In the genomic region with DNA sequence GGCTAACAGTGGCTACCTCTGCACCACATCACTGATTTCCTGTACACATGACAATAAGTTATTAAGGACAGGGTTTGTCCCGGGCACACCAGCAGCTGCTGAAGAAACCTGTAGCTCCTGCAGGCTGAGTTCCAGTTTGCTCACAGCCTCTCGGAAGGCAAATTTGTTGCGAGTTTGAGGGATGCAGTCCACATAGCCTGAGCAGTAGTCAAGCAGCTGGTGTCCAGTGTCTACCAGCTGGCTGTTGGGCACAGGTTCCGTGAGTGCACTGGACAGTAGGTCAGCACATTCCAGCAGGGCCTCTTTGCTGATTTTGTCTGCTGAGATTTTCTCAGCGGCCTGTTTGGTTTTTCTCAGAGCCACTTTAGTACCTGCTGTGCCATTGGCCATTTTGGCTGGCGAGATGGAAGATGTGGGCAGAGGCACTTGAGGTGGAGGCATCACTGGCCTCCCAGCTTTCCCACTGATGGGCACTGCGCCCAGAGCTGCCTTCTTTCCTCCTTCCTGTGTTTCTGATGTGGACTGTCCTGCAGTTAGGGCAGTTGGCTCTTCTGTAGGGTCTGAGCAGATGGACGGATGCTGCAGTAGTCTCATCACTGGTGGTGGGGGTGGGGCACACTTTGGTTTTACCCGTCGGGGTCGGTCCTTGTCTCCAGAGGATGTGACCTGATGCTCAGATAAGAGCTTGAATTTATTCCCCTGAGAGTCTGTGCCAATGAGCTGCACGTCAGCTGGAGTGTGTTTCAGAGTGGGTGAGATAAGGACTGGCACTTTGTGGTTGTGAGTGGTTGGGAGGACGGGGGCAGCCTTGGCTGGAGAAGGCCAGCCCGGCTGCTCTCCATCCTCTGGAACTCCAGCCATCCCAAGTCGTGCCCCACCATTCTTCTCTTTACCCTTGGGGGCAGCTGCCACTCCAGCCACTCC, we compare ENCODE assay signal across 23 cellular contexts. TPM values are rescaled to one million over a fixed set of nuclear protein-coding genes. Genes with fewer than 3 reads are reported as not detected.
A peak's percentile ranks its signal among the peaks of the same experiment; 100 is the strongest.
DNase-seq lines count a peak whose midpoint lies in the region; ATAC-seq, FAIRE-seq and TF ChIP-seq lines count a peak whose summit lies in the region.
"Had no signal": no experiment of that assay in that cellular context is flagged by ENCODE, and none has a peak within 500 bp of the region (broad histone marks: within the 10 kb centered on the region; RNA-seq: fewer than 3 reads in every experiment).

No MANE protein-coding gene starts in this region.

- H3K9me3 ChIP-seq in Loucy (ENCODE audit: insufficient read depth, low read depth, low read length) (no peaks in the 10 kb centered on the region), endothelial cell of umbilical vein (replicated peaks; ENCODE audit: control insufficient read depth, insufficient read depth, low read length) (no peaks in the 10 kb centered on the region), Peyer's patch (no peaks in the 10 kb centered on the region)
- H3K9me3 ChIP-seq: ovary, thoracic aorta had no signal

- intact Hi-C loops in endothelial cell of umbilical vein (cut with micrococcal nuclease): no loop called here

- POLR2A ChIA-PET in endothelial cell of umbilical vein (lab: Charles Lee): no interaction called here

- peaks cover 31% of the 10 kb centered on the region for H3K36me3 Mint-ChIP-seq in nephron progenitor cell (ENCODE audit: low read depth)

- H3K4me1 Mint-ChIP-seq in nephron progenitor cell: no peaks in the 10 kb centered on the region
- H3K4me1 Mint-ChIP-seq: activated CD4-positive, alpha-beta T cell treated with anti-CD3 and anti-CD28 coated beads, Interleukin-2, amount 10 ng/mL, durations not matched to agents 7 days and 5 days; activated naive CD4-positive, alpha-beta T cell treated with anti-CD3 and anti-CD28 coated beads, Interleukin-2, amount 50 U/mL, for 24 hours; CD14-positive monocyte; natural killer cell had no signal

- H2AFZ ChIP-seq in Loucy (ENCODE audit: low read length): no peak overlapping the region
- H2AFZ ChIP-seq in endothelial cell of umbilical vein (ENCODE audit: low read depth, low read length): no peak overlapping the region

- no peak for ATAC-seq in HG03045 (IDR thresholded peaks at IDR 0.05; ENCODE audit: unreplicated experiment)

- no peak for TF ChIP-seq POLR2A in endothelial cell of umbilical vein (IDR thresholded peaks at IDR 0.05; ENCODE audit: low read depth, low read length)
- TF ChIP-seq POLR2A in Peyer's patch (IDR thresholded peaks at IDR 0.05): no peak

- H3K9me2 ChIP-seq in Loucy (replicated peaks; ENCODE audit: low read depth, low read length): no peaks in the 10 kb centered on the region

- CTCF ChIA-PET in endothelial cell of umbilical vein (lab: Charles Lee): interaction anchor here (1.1 to 1.8 kb wide), 3 partner anchors 11 to 186 kb away, joined by 3 to 6 read pairs (median 3); partner anchors contain the start of gene SOAT1

- no peaks in the 10 kb centered on the region for H3K9me3 Mint-ChIP-seq in nephron progenitor cell
- H3K9me3 Mint-ChIP-seq: activated CD4-positive, alpha-beta T cell treated with anti-CD3 and anti-CD28 coated beads, Interleukin-2, amount 10 ng/mL, durations not matched to agents 7 days and 5 days; activated naive CD4-positive, alpha-beta T cell treated with anti-CD3 and anti-CD28 coated beads, Interleukin-2, amount 50 U/mL, for 24 hours; mesothelial cell of epicardium; natural killer cell had no signal

- dilution Hi-C loops in endothelial cell of umbilical vein (cut with MboI; ENCODE audit: extremely low pct_ligation_motif_present, low sequenced_read_pairs): no loop called here

- H3F3A ChIP-seq in Loucy (ENCODE audit: low read depth): no peaks in the 10 kb centered on the region

- H3K9ac ChIP-seq in Loucy (ENCODE audit: low read depth, low read length, poor library complexity, severe bottlenecking) (peak overlapping the region; percentile 67), endothelial cell of umbilical vein (replicated peaks; ENCODE audit: extremely low read depth, insufficient read depth, low read length) (no peak overlapping the region)

- no peaks in the 10 kb centered on the region for H3K27me3 Mint-ChIP-seq in nephron progenitor cell (ENCODE audit: low read depth, poor library complexity)
- H3K27me3 Mint-ChIP-seq: activated CD4-positive, alpha-beta T cell treated with anti-CD3 and anti-CD28 coated beads, Interleukin-2, amount 10 ng/mL, durations not matched to agents 7 days and 5 days; activated naive CD4-positive, alpha-beta T cell treated with anti-CD3 and anti-CD28 coated beads, Interleukin-2, amount 50 U/mL, for 24 hours had no signal

- H3K27ac ChIP-seq in endothelial cell of umbilical vein (ENCODE audit: insufficient read depth, low read depth, low read length): no peak overlapping the region
- H3K27ac ChIP-seq in Peyer's patch: no peak overlapping the region
- H3K27ac ChIP-seq: ovary, thoracic aorta had no signal

- H3K27me3 ChIP-seq in Loucy (ENCODE audit: insufficient read depth, low read length, poor library complexity, severe bottlenecking) (no peaks in the 10 kb centered on the region), endothelial cell of umbilical vein (ENCODE audit: control insufficient read depth in 2 of 2, insufficient read depth in 2 of 2, low read length in 2 of 2) (no peaks in the 10 kb centered on the region), Peyer's patch (no peaks in the 10 kb centered on the region)
- H3K27me3 ChIP-seq: ovary had no signal

- no peak overlapping the region for H3K4me3 Mint-ChIP-seq in nephron progenitor cell
- H3K4me3 Mint-ChIP-seq: activated CD4-positive, alpha-beta T cell treated with anti-CD3 and anti-CD28 coated beads, Interleukin-2, amount 10 ng/mL, durations not matched to agents 7 days and 5 days; activated naive CD4-positive, alpha-beta T cell treated with anti-CD3 and anti-CD28 coated beads, Interleukin-2, amount 50 U/mL, for 24 hours; CD14-positive monocyte; mesothelial cell of epicardium; natural killer cell had no signal

- H3K4me2 ChIP-seq in Loucy (ENCODE audit: low read depth, low read length, poor library complexity, severe bottlenecking) (peak overlapping the region; percentile 56), endothelial cell of umbilical vein (ENCODE audit: insufficient read depth, low read length) (no peak overlapping the region)

- H3K9me1 ChIP-seq in endothelial cell of umbilical vein (replicated peaks; ENCODE audit: control insufficient read depth, extremely low read depth, insufficient read depth, low read length): no peaks in the 10 kb centered on the region

- H3K4me1 ChIP-seq in Loucy (ENCODE audit: insufficient read depth, low read length, poor library complexity, severe bottlenecking) (peaks cover 34% of the 10 kb centered on the region), endothelial cell of umbilical vein (ENCODE audit: control insufficient read depth, extremely low read depth, insufficient read depth, low read length) (no peaks in the 10 kb centered on the region), Peyer's patch (no peaks in the 10 kb centered on the region)

- H3K79me2 ChIP-seq in Loucy (ENCODE audit: insufficient read depth, low read length) (no peaks in the 10 kb centered on the region), endothelial cell of umbilical vein (ENCODE audit: control insufficient read depth, insufficient read depth, low read length) (peaks cover 65% of the 10 kb centered on the region)

- H3K36me3 ChIP-seq in Loucy (ENCODE audit: insufficient read depth, low read length) (peaks cover 23% of the 10 kb centered on the region; the same call in 1 of the 2 replicates), endothelial cell of umbilical vein (ENCODE audit: control insufficient read depth in 2 of 2, extremely low read depth in 1 of 2, insufficient read depth in 2 of 2, low read length in 2 of 2) (peaks cover 48 to 51% of the 10 kb centered on the region in 2 experiments), Peyer's patch (peaks cover 0 to 46% (median 0%) of the 10 kb centered on the region in 3 donors)
- H3K36me3 ChIP-seq: ovary had no signal

- TSS peak; percentile 1 for BruUV-seq in endothelial cell of umbilical vein (replicated peaks; lab: Mats Ljungman, UMichigan)

- peak overlapping the region; percentile 64 for H3K27ac Mint-ChIP-seq in nephron progenitor cell
- H3K27ac Mint-ChIP-seq: activated CD4-positive, alpha-beta T cell treated with anti-CD3 and anti-CD28 coated beads, Interleukin-2, amount 10 ng/mL, durations not matched to agents 7 days and 5 days; activated naive CD4-positive, alpha-beta T cell treated with anti-CD3 and anti-CD28 coated beads, Interleukin-2, amount 50 U/mL, for 24 hours; mesothelial cell of epicardium; natural killer cell had no signal

- FAIRE-seq in endothelial cell of umbilical vein (lab: Jason Lieb, UNC): no peak
- FAIRE-seq: RCC 7860 had no signal

- TF ChIP-seq CTCF in Loucy (conservative IDR thresholded peaks at IDR 0.05; ENCODE audit: low read length) (no peak), endothelial cell of umbilical vein (IDR thresholded peaks at IDR 0.05; ENCODE audit: extremely low read depth in 1 of 2, insufficient read depth in 1 of 2, low read depth in 1 of 2, low read length in 2 of 2) (no peak), nephron progenitor cell (IDR thresholded peaks at IDR 0.05) (no peak), Peyer's patch (IDR thresholded peaks at IDR 0.05) (no peak)

- H4K20me1 ChIP-seq in Loucy (ENCODE audit: insufficient read depth, low read length, poor library complexity, severe bottlenecking) (no peaks in the 10 kb centered on the region), endothelial cell of umbilical vein (replicated peaks; ENCODE audit: control insufficient read depth, extremely low read depth, insufficient read depth, low read length) (peaks cover 12% of the 10 kb centered on the region)

- peak; percentile 44 for DNase-seq in CMK (ENCODE audit: low read depth)
- DNase-seq in endothelial cell of umbilical vein (ENCODE audit: low read depth, low spot score): no peak
- DNase-seq in nephron progenitor cell: no peak
- DNase-seq in superior temporal gyrus (ENCODE audit: extremely low spot score): no peak
- no peak for DNase-seq in Peyer's patch
- DNase-seq in HuH-7 (ENCODE audit: low spot score): no peak
- DNase-seq: activated CD4-positive, alpha-beta T cell treated with anti-CD3 and anti-CD28 coated beads, Interleukin-2, amount 10 ng/mL, durations not matched to agents 7 days and 5 days; caudate nucleus; natural killer cell; NCI-H1048; NCI-H187 treated with DMSO at 0.1 percent for 48 hours; NCI-H526; ovary; stimulated activated CD4-positive, alpha-beta T cell treated with anti-CD3 and anti-CD28 coated beads, Interleukin-4, amount 100 ng/mL, for 4 hours; stimulated activated naive CD4-positive, alpha-beta T cell treated with Interleukin-2 at 50 U/mL for 16 hours; T-helper 2 cell had no signal

- H3K4me3 ChIP-seq in Loucy (ENCODE audit: low read length, poor library complexity, severe bottlenecking) (peak overlapping the region; percentile 64), endothelial cell of umbilical vein (replicated peaks in 1 of 3; ENCODE audit: insufficient read depth in 1 of 3, low read depth in 1 of 3, low read length in 3 of 3) (no peak overlapping the region), Peyer's patch (no peak overlapping the region)
- H3K4me3 ChIP-seq: ovary, thoracic aorta had no signal

RNA-seq across cellular contexts. Expression of gene TOR3A, which starts 26.1 kb away (rescaled TPM):
- total RNA-seq in endothelial cell of umbilical vein (16.7 and 22.4 TPM in 2 replicates), Peyer's patch (10 to 100 TPM; 19.2 to 42.9 (median 33.9) TPM)
- polyA plus RNA-seq in endothelial cell of umbilical vein: 14.9 and 24.1 TPM in 2 replicates
- polyA plus RNA-seq in endothelial cell of umbilical vein (2011; cell fraction: cytosol; rRNA removed): 21.2 and 21.7 TPM in 2 replicates
- 20.0 and 20.3 TPM in 2 replicates for polyA plus RNA-seq in endothelial cell of umbilical vein (2011; cell fraction: nucleus; rRNA removed)
- polyA plus RNA-seq in endothelial cell of umbilical vein (2012): 12.7 and 13.1 TPM in 2 replicates
- 34.2 and 34.9 TPM in 2 replicates for polyA minus RNA-seq in endothelial cell of umbilical vein
- 36.0 TPM for polyA minus RNA-seq in endothelial cell of umbilical vein (2011; cell fraction: cytosol; rRNA and poly(A)+ RNA removed)
- 8.1 and 9.1 TPM in 2 replicates for polyA minus RNA-seq in endothelial cell of umbilical vein (2011; cell fraction: nucleus; rRNA and poly(A)+ RNA removed)
